1 cellular context compared by ENCODE assay signal in genomic region chr1:161195171-161195570, GRCh38.
TF ChIP-seq lines count a peak whose summit lies in the region.

No MANE protein-coding gene starts in this region.

TF ChIP-seq in GM12878, 131 proteins besides CTCF, POLR2A, EP300 and RAD21:
- TF ChIP-seq TAF1 (IDR thresholded peaks at IDR 0.05; ENCODE audit: borderline replicate concordance, low read depth, low read length): no peak
- TF ChIP-seq SPI1 (IDR thresholded peaks at IDR 0.05; ENCODE audit: borderline replicate concordance, insufficient read depth, low read depth, low read length): peak; percentile 94
- no peak for TF ChIP-seq POU2F2 (IDR thresholded peaks at IDR 0.05; ENCODE audit: borderline replicate concordance, low read depth, low read length)
- TF ChIP-seq EGR1 (IDR thresholded peaks at IDR 0.05; ENCODE audit: borderline replicate concordance in 1 of 2, low read depth in 2 of 2, low read length in 2 of 2): no peak
- TF ChIP-seq TCF12 (IDR thresholded peaks at IDR 0.05; ENCODE audit: low read depth, low read length): no peak
- TF ChIP-seq CEBPB (IDR thresholded peaks at IDR 0.05; ENCODE audit: borderline replicate concordance in 1 of 2, low read depth in 2 of 2, low read length in 2 of 2): no peak
- TF ChIP-seq BACH1 (IDR thresholded peaks at IDR 0.05; ENCODE audit: borderline replicate concordance): peak; percentile 32; the same call in 1 of the 2 replicates
- no peak for TF ChIP-seq YBX1 (IDR thresholded peaks at IDR 0.05)
- TF ChIP-seq, protein P1, sequence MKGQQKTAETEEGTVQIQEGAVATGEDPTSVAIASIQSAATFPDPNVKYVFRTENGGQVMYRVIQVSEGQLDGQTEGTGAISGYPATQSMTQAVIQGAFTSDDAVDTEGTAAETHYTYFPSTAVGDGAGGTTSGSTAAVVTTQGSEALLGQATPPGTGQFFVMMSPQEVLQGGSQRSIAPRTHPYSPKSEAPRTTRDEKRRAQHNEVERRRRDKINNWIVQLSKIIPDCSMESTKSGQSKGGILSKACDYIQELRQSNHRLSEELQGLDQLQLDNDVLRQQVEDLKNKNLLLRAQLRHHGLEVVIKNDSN (IDR thresholded peaks at IDR 0.05; ENCODE audit: borderline replicate concordance, extremely low read length, insufficient read depth, low read depth, low read length): no peak
- no peak for TF ChIP-seq MAX (IDR thresholded peaks at IDR 0.05; ENCODE audit: low read depth, low read length)
- TF ChIP-seq PAX8 (IDR thresholded peaks at IDR 0.05): no peak
- TF ChIP-seq FOXM1 (IDR thresholded peaks at IDR 0.05; ENCODE audit: low read depth, low read length): no peak
- peak; percentile 70 for TF ChIP-seq RELB (IDR thresholded peaks at IDR 0.05; ENCODE audit: low read depth)
- TF ChIP-seq CHD2 (IDR thresholded peaks at IDR 0.05; ENCODE audit: borderline replicate concordance, low read depth, low read length): 0 out of 2 replicates have a peak, but pooled peaks have one; percentile 44
- TF ChIP-seq POLR2AphosphoS2 (IDR thresholded peaks at IDR 0.05; ENCODE audit: low read depth, low read length): no peak
- 0 out of 2 replicates have a peak, but pooled peaks have one; percentile 32 for TF ChIP-seq SMARCA5 (IDR thresholded peaks at IDR 0.05)
- no peak for TF ChIP-seq SMC3 (IDR thresholded peaks at IDR 0.05; ENCODE audit: borderline replicate concordance, low read length)
- TF ChIP-seq MTA2 (IDR thresholded peaks at IDR 0.05; ENCODE audit: low read depth): peak; percentile 54
- no peak for TF ChIP-seq FOS (IDR thresholded peaks at IDR 0.05; ENCODE audit: borderline replicate concordance, extremely low read depth, insufficient read length)
- TF ChIP-seq SUZ12 (IDR thresholded peaks at IDR 0.05; ENCODE audit: unreplicated experiment): no peak
- peak; percentile 41; the same call in 1 of the 2 replicates for TF ChIP-seq EED (IDR thresholded peaks at IDR 0.05; ENCODE audit: low read depth)
- no peak for TF ChIP-seq STAT3 (IDR thresholded peaks at IDR 0.05; ENCODE audit: low read depth, low read length)
- peak; percentile 27; the same call in 1 of the 2 replicates for TF ChIP-seq RUNX3 (IDR thresholded peaks at IDR 0.05; ENCODE audit: low read length)
- no peak for TF ChIP-seq ZSCAN29 (IDR thresholded peaks at IDR 0.05)
- TF ChIP-seq BCL11A (IDR thresholded peaks at IDR 0.05; ENCODE audit: low read depth, low read length): no peak
- TF ChIP-seq IKZF1 (conservative IDR thresholded peaks at IDR 0.05): peak; percentile 92
- peak; percentile 62; the same call in 1 of the 2 replicates for TF ChIP-seq DPF2 (IDR thresholded peaks at IDR 0.05)
- TF ChIP-seq ATF7 (IDR thresholded peaks at IDR 0.05; ENCODE audit: low read depth): peak; percentile 18; the same call in 1 of the 2 replicates
- TF ChIP-seq HDAC6 (IDR thresholded peaks at IDR 0.05; ENCODE audit: unreplicated experiment): no peak
- TF ChIP-seq IRF4 (IDR thresholded peaks at IDR 0.05; ENCODE audit: low read depth, low read length): peak; percentile 44; the same call in 1 of the 2 replicates
- TF ChIP-seq GATAD2B (conservative IDR thresholded peaks at IDR 0.05; ENCODE audit: low read depth): peak; percentile 59
- TF ChIP-seq BHLHE40 (IDR thresholded peaks at IDR 0.05; ENCODE audit: borderline replicate concordance in 1 of 2, low read depth in 2 of 2, low read length in 1 of 2): peak; percentile 19 to 45; a peak in 1 of 4 replicates
- TF ChIP-seq IKZF2 (IDR thresholded peaks at IDR 0.05): peak; percentile 85 to 86; a peak in 3 of 4 replicates
- TF ChIP-seq MEF2A (IDR thresholded peaks at IDR 0.05; ENCODE audit: insufficient read depth, low read depth, low read length): no peak
- 0 out of 2 replicates have a peak, but pooled peaks have one; percentile 42 for TF ChIP-seq NBN (IDR thresholded peaks at IDR 0.05)
- no peak for TF ChIP-seq IRF3 (IDR thresholded peaks at IDR 0.05)
- no peak for TF ChIP-seq MYB (IDR thresholded peaks at IDR 0.05; ENCODE audit: borderline replicate concordance, low read depth, low read length)
- TF ChIP-seq BMI1 (IDR thresholded peaks at IDR 0.05; ENCODE audit: borderline replicate concordance): no peak
- no peak for TF ChIP-seq IRF5 (IDR thresholded peaks at IDR 0.05; ENCODE audit: borderline replicate concordance)
- TF ChIP-seq NRF1 (conservative IDR thresholded peaks at IDR 0.05; ENCODE audit: low read depth, low read length): no peak
- TF ChIP-seq RAD51 (IDR thresholded peaks at IDR 0.05): no peak
- no peak for TF ChIP-seq POLR2AphosphoS5 (IDR thresholded peaks at IDR 0.05; ENCODE audit: low read length)
- TF ChIP-seq SIN3A (IDR thresholded peaks at IDR 0.05; ENCODE audit: low read depth, low read length): no peak
- TF ChIP-seq CHD1 (IDR thresholded peaks at IDR 0.05; ENCODE audit: low read depth, low read length): no peak
